Comparison of ENCODE assay signal across 26 cellular contexts in genomic region chr4:142752331-142752830, GRCh38.
A peak's percentile ranks its signal among the peaks of the same experiment; 100 is the strongest.
DNase-seq lines count a peak whose midpoint lies in the region; ATAC-seq and TF ChIP-seq lines count a peak whose summit lies in the region.
"Had no signal": no experiment of that assay in that cellular context is flagged by ENCODE, and none has a peak within 500 bp of the region (broad histone marks: within the 10 kb centered on the region; RNA-seq: fewer than 3 reads in every experiment).

No MANE protein-coding gene starts in this region.

- H2BK12ac ChIP-seq in mesenchymal stem cell (ENCODE audit: low read length in 2 of 2): no peak overlapping the region

- no peak overlapping the region for H4K91ac ChIP-seq in mesenchymal stem cell (ENCODE audit: low read length)

- H3K9ac ChIP-seq in neural cell (ENCODE audit: low read length) (no peak overlapping the region), mesenchymal stem cell (ENCODE audit: low read length) (no peak overlapping the region)

- H3K14ac ChIP-seq in mesenchymal stem cell (ENCODE audit: low read length in 2 of 2): no peak overlapping the region

- no peak overlapping the region for H2AFZ ChIP-seq in neural cell (ENCODE audit: low read depth, low read length)
- H2AFZ ChIP-seq in mesenchymal stem cell (ENCODE audit: low read depth, low read length): no peak overlapping the region
- H2AFZ ChIP-seq: hepatocyte, PC-9 had no signal

- H3K27me3 ChIP-seq in cardiac muscle cell: no peaks in the 10 kb centered on the region
- H3K27me3 ChIP-seq in right cardiac atrium (ENCODE audit: control insufficient read depth, insufficient read depth): no peaks in the 10 kb centered on the region
- H3K27me3 ChIP-seq in neural cell (ENCODE audit: insufficient read depth, low read depth, low read length): no peaks in the 10 kb centered on the region
- H3K27me3 ChIP-seq in uterus: no peaks in the 10 kb centered on the region
- H3K27me3 ChIP-seq in mesenchymal stem cell (ENCODE audit: control insufficient read depth in 1 of 2, insufficient read depth in 1 of 2, low read length in 2 of 2): no peaks in the 10 kb centered on the region
- H3K27me3 ChIP-seq: hepatocyte, right atrium auricular region had no signal

- TF ChIP-seq EP300 in neural cell (conservative IDR thresholded peaks at IDR 0.05; ENCODE audit: poor library complexity, severe bottlenecking): peak; percentile 23

- no peak overlapping the region for H2BK5ac ChIP-seq in mesenchymal stem cell (ENCODE audit: low read depth, low read length, poor library complexity, severe bottlenecking)

- H3K9me3 ChIP-seq in cardiac muscle cell (ENCODE audit: low read depth) (no peaks in the 10 kb centered on the region), right cardiac atrium (ENCODE audit: control insufficient read depth, low read length) (no peaks in the 10 kb centered on the region), neural cell (ENCODE audit: low read length) (no peaks in the 10 kb centered on the region), uterus (no peaks in the 10 kb centered on the region), mesenchymal stem cell (ENCODE audit: control insufficient read depth, low read length) (no peaks in the 10 kb centered on the region)
- H3K9me3 ChIP-seq: right atrium auricular region had no signal

- no peak overlapping the region for H2AK5ac ChIP-seq in mesenchymal stem cell (ENCODE audit: low read length, severe bottlenecking)

- no peak overlapping the region for H3K23ac ChIP-seq in mesenchymal stem cell (ENCODE audit: low read length in 2 of 2)

- H3K36me3 ChIP-seq in cardiac muscle cell (no peaks in the 10 kb centered on the region), neural cell (ENCODE audit: insufficient read depth, low read length) (no peaks in the 10 kb centered on the region), uterus (no peaks in the 10 kb centered on the region), mesenchymal stem cell (ENCODE audit: control insufficient read depth in 1 of 2, insufficient read depth in 2 of 2, low read depth in 1 of 2, low read length in 2 of 2) (no peaks in the 10 kb centered on the region)
- H3K36me3 ChIP-seq: right atrium auricular region had no signal

- H3K9me2 ChIP-seq in neural cell (ENCODE audit: insufficient read depth, low read length): no peaks in the 10 kb centered on the region

- 42% methylated on average over 6 of the region's 6 CpGs for WGBS in right cardiac atrium
- WGBS in mesenchymal stem cell: 54% methylated on average over 4 of the region's 6 CpGs

- H3K18ac ChIP-seq in mesenchymal stem cell (ENCODE audit: low read depth in 1 of 2, low read length in 2 of 2): no peak overlapping the region

- TF ChIP-seq POLR2A in uterus (IDR thresholded peaks at IDR 0.05): no peak

- H3K79me1 ChIP-seq in mesenchymal stem cell (replicated peaks; ENCODE audit: low read length, poor library complexity, severe bottlenecking): no peaks in the 10 kb centered on the region

- no peak overlapping the region for H4K8ac ChIP-seq in mesenchymal stem cell (ENCODE audit: low read length)

- no peak overlapping the region for H2BK15ac ChIP-seq in mesenchymal stem cell (ENCODE audit: low read depth, poor library complexity, severe bottlenecking)

- DNase-seq in cardiac muscle cell (ENCODE audit: low read depth in 1 of 2, low spot score in 1 of 2): peak in 1 of 2 donors; percentile 35
- DNase-seq in right cardiac atrium: no peak
- no peak for DNase-seq in epithelial cell of esophagus (ENCODE audit: low read depth)
- no peak for DNase-seq in uterus
- no peak for DNase-seq in GM13976 (ENCODE audit: low spot score)
- DNase-seq in mesenchymal stem cell: no peak
- DNase-seq in hippocampal formation (lab: John Stamatoyannopoulos, UW): no peak
- DNase-seq: 8988T; activated CD8-positive, alpha-beta memory T cell treated with anti-CD3 and anti-CD28 coated beads, Interleukin-2, amount 50 U/mL, for 4 hours; aorta; central memory CD4-positive, alpha-beta T cell; DMS53; erythroblast; foreskin melanocyte; H7; MM.1S; NCI-H146; NCI-H510A; PC-9; SHP77; T-helper 9 cell had no signal

- no peak for TF ChIP-seq RAD21 in neural cell (conservative IDR thresholded peaks at IDR 0.05)

- H3K4me3 ChIP-seq in cardiac muscle cell: no peak overlapping the region
- no peak overlapping the region for H3K4me3 ChIP-seq in right cardiac atrium (ENCODE audit: low read length)
- H3K4me3 ChIP-seq in epithelial cell of esophagus (ENCODE audit: low read length): no peak overlapping the region
- no peak overlapping the region for H3K4me3 ChIP-seq in neural cell (ENCODE audit: low read length)
- H3K4me3 ChIP-seq in uterus: no peak overlapping the region
- H3K4me3 ChIP-seq in mesenchymal stem cell (ENCODE audit: insufficient read depth in 1 of 2, low read depth in 1 of 2, low read length in 2 of 2): no peak overlapping the region
- H3K4me3 ChIP-seq: hepatocyte, K562, PC-9, right atrium auricular region had no signal

- TF ChIP-seq CTCF in cardiac muscle cell (IDR thresholded peaks at IDR 0.05; ENCODE audit: low read depth, low read length): no peak
- TF ChIP-seq CTCF in epithelial cell of esophagus (IDR thresholded peaks at IDR 0.05; ENCODE audit: insufficient read depth, low read depth, low read length, missing control alignments): peak; percentile 2
- no peak for TF ChIP-seq CTCF in neural cell (IDR thresholded peaks at IDR 0.05; ENCODE audit: poor library complexity, severe bottlenecking)
- TF ChIP-seq CTCF in uterus (IDR thresholded peaks at IDR 0.05): no peak
- TF ChIP-seq CTCF in GM13976 (IDR thresholded peaks at IDR 0.05; ENCODE audit: borderline replicate concordance, control extremely low read depth, extremely low read depth, insufficient read depth, missing control alignments): no peak

- ATAC-seq in right cardiac atrium: no peak
- ATAC-seq: activated naive CD4-positive, alpha-beta T cell treated with anti-CD3 and anti-CD28 coated beads, Interleukin-2, amount 50 U/mL, for 72 hours; K562 had no signal

- H3F3A ChIP-seq in neural cell (ENCODE audit: insufficient read depth, low read length, poor library complexity, severe bottlenecking): no peaks in the 10 kb centered on the region

- peaks cover 9% of the 10 kb centered on the region for H3K4me1 ChIP-seq in cardiac muscle cell (ENCODE audit: low read depth)
- H3K4me1 ChIP-seq in right cardiac atrium (ENCODE audit: control insufficient read depth, insufficient read depth, low read length): peaks cover 3% of the 10 kb centered on the region
- no peaks in the 10 kb centered on the region for H3K4me1 ChIP-seq in uterus
- no peaks in the 10 kb centered on the region for H3K4me1 ChIP-seq in mesenchymal stem cell (ENCODE audit: control insufficient read depth, insufficient read depth, low read depth, low read length)
- H3K4me1 ChIP-seq: right atrium auricular region had no signal

- H3K79me2 ChIP-seq in neural cell (replicated peaks; ENCODE audit: insufficient read depth, low read length): no peaks in the 10 kb centered on the region
- H3K79me2 ChIP-seq: hepatocyte had no signal

- in situ Hi-C loops in GM13976 (cut with MboI; ENCODE audit: low sequenced_read_pairs, unreplicated experiment): no loop called here

- H3K4ac ChIP-seq in mesenchymal stem cell (ENCODE audit: low read depth in 1 of 2, low read length in 2 of 2): no peak overlapping the region

- H3K27ac ChIP-seq in cardiac muscle cell (peak overlapping the region; percentile 45), right cardiac atrium (ENCODE audit: low read length) (no peak overlapping the region), neural cell (ENCODE audit: low read length) (peak overlapping the region; percentile 1), uterus (peak overlapping the region; percentile 11 to 53), mesenchymal stem cell (ENCODE audit: low read length, poor library complexity, severe bottlenecking) (no peak overlapping the region)
- H3K27ac ChIP-seq: hepatocyte, PC-9, right atrium auricular region had no signal

- intact Hi-C loops in right cardiac atrium (cut with DNase I): no loop called here
- intact Hi-C loops in uterus (cut with DNase I; ENCODE audit: low total_unique reads): no loop called here

- no peak overlapping the region for H3K4me2 ChIP-seq in neural cell (ENCODE audit: low read length)
- no peak overlapping the region for H3K4me2 ChIP-seq in mesenchymal stem cell (ENCODE audit: low read length, poor library complexity, severe bottlenecking)
- H3K4me2 ChIP-seq: hepatocyte, PC-9 had no signal

- H2BK120ac ChIP-seq in mesenchymal stem cell (ENCODE audit: low read depth, low read length): no peak overlapping the region

- H4K20me1 ChIP-seq in neural cell (ENCODE audit: insufficient read depth): no peaks in the 10 kb centered on the region

TF ChIP-seq in neural cell, 6 proteins besides CTCF, POLR2A, EP300 and RAD21:
- TF ChIP-seq REST (IDR thresholded peaks at IDR 0.05; ENCODE audit: borderline replicate concordance) (peak; percentile 66), TAF1 (IDR thresholded peaks at IDR 0.05; ENCODE audit: low read depth) (no peak)

Comparison
In these comparisons a context has a peak if more than half of its experiments do, and no peak if none do; other contexts are left out.
1. H3K27ac ChIP-seq: peak in cardiac muscle cell (single experiment), neural cell (single experiment) and uterus (2 of 2); none in right cardiac atrium (single experiment) and mesenchymal stem cell (single experiment).